10 cellular contexts compared by ENCODE assay signal in genomic region chr14:81516941-81517797, GRCh38. TPM values are rescaled to one million over a fixed set of nuclear protein-coding genes. Genes with fewer than 3 reads are reported as not detected.
DNase-seq lines count a peak whose midpoint lies in the region; ATAC-seq, FAIRE-seq and TF ChIP-seq lines count a peak whose summit lies in the region.
"Had no signal": no experiment of that assay in that cellular context is flagged by ENCODE, and none has a peak within 500 bp of the region (broad histone marks: within the 10 kb centered on the region; RNA-seq: fewer than 3 reads in every experiment).

No MANE protein-coding gene starts in this region.

- H3K36me3 Mint-ChIP-seq in endothelial cell (ENCODE audit: low read depth, unreplicated experiment), result peaks cover 24% of the 10 kb centered on the region
- H3K36me3 Mint-ChIP-seq in CD4-positive, alpha-beta memory T cell, result peaks cover 49 to 74% of the 10 kb centered on the region in 2 donors

- no peak for TF ChIP-seq CTCF in endothelial cell (IDR thresholded peaks at IDR 0.05; ENCODE audit: unreplicated experiment)
- no peak for TF ChIP-seq CTCF in lower lobe of right lung (IDR thresholded peaks at IDR 0.05)

- peaks cover 56% of the 10 kb centered on the region for H3K4me1 Mint-ChIP-seq in endothelial cell (ENCODE audit: unreplicated experiment)
- H3K4me1 Mint-ChIP-seq in CD4-positive, alpha-beta memory T cell, result peaks cover 24 to 54% (median 38%) of the 10 kb centered on the region in 4 donors

- intact Hi-C loops in lower lobe of right lung (cut with DNase I), result no loop called here
- intact Hi-C loops in CD4-positive, alpha-beta memory T cell (cut with micrococcal nuclease), result no loop called here

- H3K9ac ChIP-seq in stomach smooth muscle (ENCODE audit: low read length in 2 of 2), result peak overlapping the region; percentile 20 to 42

- ATAC-seq in lower lobe of right lung, result peak; percentile 63 to 67

- no peaks in the 10 kb centered on the region for H3K9me3 Mint-ChIP-seq in endothelial cell (ENCODE audit: unreplicated experiment)
- no peaks in the 10 kb centered on the region for H3K9me3 Mint-ChIP-seq in CD4-positive, alpha-beta memory T cell

- POLR2A ChIA-PET in CD4-positive, alpha-beta memory T cell (lab: Charles Lee; ENCODE audit: partially characterized antibody), result interaction anchor here (0.6 to 1.2 kb wide), 2 partner anchors 15 to 297 kb away, joined by 3 to 4 read pairs; no protein-coding TSS in a partner anchor

- peak overlapping the region; percentile 86 for H3K27ac Mint-ChIP-seq in endothelial cell (ENCODE audit: unreplicated experiment)
- peak overlapping the region in 2 of 7 donors; percentile 9 to 38 for H3K27ac Mint-ChIP-seq in CD4-positive, alpha-beta memory T cell

- no peak for FAIRE-seq in urothelium cell line (lab: Jason Lieb, UNC)
- FAIRE-seq: keratinocyte had no signal

- H3K36me3 ChIP-seq in lower lobe of right lung, result peaks cover 62% of the 10 kb centered on the region
- H3K36me3 ChIP-seq in stomach smooth muscle (ENCODE audit: control insufficient read depth in 2 of 2, insufficient read depth in 2 of 2, low read length in 2 of 2), result peaks cover 4 to 11% of the 10 kb centered on the region in 2 donors
- H3K36me3 ChIP-seq in CD4-positive, alpha-beta memory T cell (ENCODE audit: insufficient read depth, low read length), result peaks cover 16% of the 10 kb centered on the region

- no peak overlapping the region for H3K4me3 Mint-ChIP-seq in endothelial cell (ENCODE audit: unreplicated experiment)
- no peak overlapping the region for H3K4me3 Mint-ChIP-seq in CD4-positive, alpha-beta memory T cell

- CTCF ChIA-PET in CD4-positive, alpha-beta memory T cell (lab: Charles Lee; ENCODE audit: partially characterized antibody), result interaction anchor here (0.5 to 1.8 kb wide), 3 partner anchors 10 to 16 kb away, joined by 3 to 5 read pairs (median 4); partner anchors contain the start of gene SEL1L

- H3K27ac ChIP-seq in lower lobe of right lung (peak overlapping the region; percentile 74), stomach smooth muscle (ENCODE audit: low read length) (peak overlapping the region; percentile 53)
- no peak overlapping the region for H3K27ac ChIP-seq in CD4-positive, alpha-beta memory T cell (ENCODE audit: low read depth, low read length)

- H3K4me1 ChIP-seq in lower lobe of right lung (peaks cover 49% of the 10 kb centered on the region), stomach smooth muscle (ENCODE audit: control insufficient read depth, insufficient read depth, low read length) (peaks cover 15% of the 10 kb centered on the region)
- H3K4me1 ChIP-seq in CD4-positive, alpha-beta memory T cell (ENCODE audit: insufficient read depth, low read length), result peaks cover 28% of the 10 kb centered on the region

- peak; percentile 40 for DNase-seq in HuH-7 (ENCODE audit: low spot score)
- DNase-seq in endothelial cell (ENCODE audit: low spot score), result peak; percentile 54
- no peak for DNase-seq in lower lobe of right lung
- DNase-seq in NCI-H1694 (lab: John Stamatoyannopoulos, UW), result no peak
- no peak for DNase-seq in urothelium cell line (ENCODE audit: low spot score)
- DNase-seq in CD4-positive, alpha-beta memory T cell, result no peak
- DNase-seq: amniotic stem cell, GOT3 had no signal

- H3K9me3 ChIP-seq in lower lobe of right lung (no peaks in the 10 kb centered on the region), stomach smooth muscle (ENCODE audit: control insufficient read depth in 2 of 2, low read length in 2 of 2) (no peaks in the 10 kb centered on the region)
- no peaks in the 10 kb centered on the region for H3K9me3 ChIP-seq in CD4-positive, alpha-beta memory T cell (ENCODE audit: control insufficient read depth in 1 of 2, low read length in 2 of 2)

- no peak overlapping the region for H3K4me3 ChIP-seq in lower lobe of right lung
- no peak overlapping the region for H3K4me3 ChIP-seq in stomach smooth muscle (ENCODE audit: low read length in 2 of 2)
- no peak overlapping the region for H3K4me3 ChIP-seq in CD4-positive, alpha-beta memory T cell (ENCODE audit: low read length in 2 of 2)

- H3K27me3 ChIP-seq in lower lobe of right lung (ENCODE audit: low read depth), result no peaks in the 10 kb centered on the region
- no peaks in the 10 kb centered on the region for H3K27me3 ChIP-seq in stomach smooth muscle (ENCODE audit: control insufficient read depth in 1 of 2, insufficient read depth in 2 of 2, low read length in 2 of 2)
- no peaks in the 10 kb centered on the region for H3K27me3 ChIP-seq in CD4-positive, alpha-beta memory T cell (ENCODE audit: insufficient read depth, low read length)

- H3K27me3 Mint-ChIP-seq in endothelial cell (ENCODE audit: unreplicated experiment), result peaks cover 13% of the 10 kb centered on the region
- no peaks in the 10 kb centered on the region for H3K27me3 Mint-ChIP-seq in CD4-positive, alpha-beta memory T cell

RNA-seq across cellular contexts. Expression of gene SEL1L, which starts 16.5 kb away (rescaled TPM):
- total RNA-seq in endothelial cell (ENCODE audit: unreplicated experiment) (71.9 TPM), lower lobe of right lung (104 TPM)
- 10 to 100 TPM; 65.7 TPM for total RNA-seq in CD4-positive, alpha-beta memory T cell
- 10 to 100 TPM; 18.4 to 30.2 TPM for polyA plus RNA-seq in CD4-positive, alpha-beta memory T cell

Comparison
In these comparisons a context has a peak if more than half of its experiments do, and no peak if none do; other contexts are left out.
1. DNase-seq: peak in HuH-7 (single experiment) and endothelial cell (single experiment); none in lower lobe of right lung (single experiment), NCI-H1694 (single experiment), urothelium cell line (single experiment) and CD4-positive, alpha-beta memory T cell (0 of 5).